ENCODE assay signal across 6 cellular contexts in the genomic region with DNA sequence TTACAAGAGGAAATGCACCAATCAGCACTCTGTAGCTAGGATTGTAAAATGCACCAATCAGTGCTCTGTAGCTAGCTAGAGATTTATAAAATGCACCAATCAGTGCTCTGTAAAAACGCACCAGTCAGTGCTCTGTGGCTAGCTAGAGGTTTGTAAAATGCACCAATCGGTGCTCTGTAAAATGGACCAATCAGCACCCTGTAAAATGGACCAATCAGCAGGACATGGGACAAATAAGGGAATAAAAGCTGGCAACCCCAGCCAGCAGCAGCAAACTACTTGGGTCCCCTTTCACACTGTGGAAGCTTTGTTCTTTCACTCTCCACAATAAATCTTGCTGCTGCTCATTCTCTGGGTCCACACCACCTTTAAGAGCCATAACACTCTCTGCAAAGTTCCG. TPM values are rescaled to one million over a fixed set of nuclear protein-coding genes. Genes with fewer than 3 reads are reported as not detected.
"Had no signal": no experiment of that assay in that cellular context is flagged by ENCODE, and none has a peak within 500 bp of the region (broad histone marks: within the 10 kb centered on the region; RNA-seq: fewer than 3 reads in every experiment).

No MANE protein-coding gene starts in this region.

RNA-seq across cellular contexts. Expression of a gene that starts 36.7 kb away (rescaled TPM):
- total RNA-seq: NCI-H460, PC-9, Peyer's patch, Right ventricle myocardium inferior, RPMI7951, SJCRH30 had no signal
